2 cellular contexts compared by ENCODE assay signal in the genomic region with DNA sequence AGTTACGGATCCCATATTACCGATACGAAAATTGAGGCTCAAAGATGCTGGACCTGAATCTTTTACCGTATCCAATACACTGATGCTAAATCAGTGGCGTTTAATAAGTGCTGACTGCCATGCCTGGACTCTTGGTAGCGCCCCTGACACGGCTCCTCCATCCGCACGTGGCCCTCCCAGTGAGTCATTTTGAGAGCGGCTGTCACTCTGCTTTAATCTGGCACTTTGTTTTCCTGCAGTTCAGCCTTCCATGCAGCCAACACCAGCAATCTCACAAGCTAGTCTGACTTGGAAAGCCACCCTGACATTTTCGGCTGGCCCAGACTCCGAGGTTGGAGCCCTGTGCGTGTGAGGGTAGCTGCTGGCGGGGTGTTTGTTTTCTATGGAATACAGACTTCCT.
A peak's percentile ranks its signal among the peaks of the same experiment; 100 is the strongest.
TF ChIP-seq lines count a peak whose summit lies in the region.

No MANE protein-coding gene starts in this region.

TF ChIP-seq in HEK293T, 16 proteins besides CTCF, POLR2A, EP300 and RAD21 (continued from another document):
- TF ChIP-seq HDGF (IDR thresholded peaks at IDR 0.05; ENCODE audit: borderline replicate concordance) (no peak), L3MBTL2 (conservative IDR thresholded peaks at IDR 0.05) (no peak)

TF ChIP-seq in HepG2, 621 proteins besides CTCF, POLR2A, EP300 and RAD21 (continued from another document):
- TF ChIP-seq RNF219 (CRISPR knock-in tag; IDR thresholded peaks at IDR 0.05) (no peak), ZNF703 (CRISPR knock-in tag; IDR thresholded peaks at IDR 0.05; ENCODE audit: borderline replicate concordance) (no peak), ZKSCAN8 (CRISPR knock-in tag; IDR thresholded peaks at IDR 0.05; ENCODE audit: borderline replicate concordance) (peak; percentile 99), SAP130 (CRISPR knock-in tag; IDR thresholded peaks at IDR 0.05; ENCODE audit: low read depth) (peak; percentile 42)
- TF ChIP-seq, protein P1, sequence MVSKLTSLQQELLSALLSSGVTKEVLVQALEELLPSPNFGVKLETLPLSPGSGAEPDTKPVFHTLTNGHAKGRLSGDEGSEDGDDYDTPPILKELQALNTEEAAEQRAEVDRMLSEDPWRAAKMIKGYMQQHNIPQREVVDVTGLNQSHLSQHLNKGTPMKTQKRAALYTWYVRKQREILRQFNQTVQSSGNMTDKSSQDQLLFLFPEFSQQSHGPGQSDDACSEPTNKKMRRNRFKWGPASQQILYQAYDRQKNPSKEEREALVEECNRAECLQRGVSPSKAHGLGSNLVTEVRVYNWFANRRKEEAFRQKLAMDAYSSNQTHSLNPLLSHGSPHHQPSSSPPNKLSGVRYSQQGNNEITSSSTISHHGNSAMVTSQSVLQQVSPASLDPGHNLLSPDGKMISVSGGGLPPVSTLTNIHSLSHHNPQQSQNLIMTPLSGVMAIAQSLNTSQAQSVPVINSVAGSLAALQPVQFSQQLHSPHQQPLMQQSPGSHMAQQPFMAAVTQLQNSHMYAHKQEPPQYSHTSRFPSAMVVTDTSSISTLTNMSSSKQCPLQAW (CRISPR knock-in tag; IDR thresholded peaks at IDR 0.05) = 0 out of 2 replicates have a peak, but pooled peaks have one; percentile 19
TF ChIP-seq in HepG2: peak in this region for 7.
